Comparison of ENCODE assay signal across 1 cellular context in the genomic region with DNA sequence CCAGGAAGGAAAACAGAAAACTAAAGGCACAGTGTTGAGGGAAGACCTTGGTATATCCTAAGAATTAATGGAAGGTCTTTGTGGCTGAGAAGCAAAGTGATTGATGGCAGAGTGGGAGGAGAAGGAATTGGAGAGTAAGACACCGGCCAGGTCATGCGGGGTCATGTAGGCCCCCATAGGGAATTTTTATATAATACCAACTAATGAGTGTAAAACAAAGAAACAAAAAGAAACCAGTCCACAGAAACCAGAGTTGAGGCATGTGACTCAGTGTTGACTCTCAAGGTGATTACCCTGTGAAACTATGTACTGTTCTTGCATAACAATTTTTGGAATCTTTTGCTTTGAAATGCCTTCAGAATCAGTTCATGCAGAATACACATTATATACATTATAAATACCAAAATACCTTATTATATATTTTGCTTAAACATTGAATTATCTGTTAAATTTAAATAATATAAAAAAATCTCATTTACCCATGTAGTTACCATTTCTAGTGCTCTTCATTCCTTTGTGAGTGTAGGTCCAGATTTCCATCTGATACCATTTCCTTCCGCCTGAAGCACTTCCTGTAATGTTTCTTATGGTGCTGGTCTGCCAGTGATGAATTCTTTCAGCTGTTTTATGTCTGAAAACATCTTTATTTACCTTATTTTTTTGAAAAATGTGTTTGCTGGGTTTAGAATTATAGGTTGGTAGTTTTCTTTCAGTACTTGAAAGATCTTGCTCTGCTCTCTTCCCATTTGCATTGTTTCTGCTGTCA.
TF ChIP-seq lines count a peak whose summit lies in the region.

No MANE protein-coding gene starts in this region.

TF ChIP-seq in HCT116, 20 proteins besides CTCF, POLR2A, EP300 and RAD21 (continued from another document):
- TF ChIP-seq, protein P1, sequence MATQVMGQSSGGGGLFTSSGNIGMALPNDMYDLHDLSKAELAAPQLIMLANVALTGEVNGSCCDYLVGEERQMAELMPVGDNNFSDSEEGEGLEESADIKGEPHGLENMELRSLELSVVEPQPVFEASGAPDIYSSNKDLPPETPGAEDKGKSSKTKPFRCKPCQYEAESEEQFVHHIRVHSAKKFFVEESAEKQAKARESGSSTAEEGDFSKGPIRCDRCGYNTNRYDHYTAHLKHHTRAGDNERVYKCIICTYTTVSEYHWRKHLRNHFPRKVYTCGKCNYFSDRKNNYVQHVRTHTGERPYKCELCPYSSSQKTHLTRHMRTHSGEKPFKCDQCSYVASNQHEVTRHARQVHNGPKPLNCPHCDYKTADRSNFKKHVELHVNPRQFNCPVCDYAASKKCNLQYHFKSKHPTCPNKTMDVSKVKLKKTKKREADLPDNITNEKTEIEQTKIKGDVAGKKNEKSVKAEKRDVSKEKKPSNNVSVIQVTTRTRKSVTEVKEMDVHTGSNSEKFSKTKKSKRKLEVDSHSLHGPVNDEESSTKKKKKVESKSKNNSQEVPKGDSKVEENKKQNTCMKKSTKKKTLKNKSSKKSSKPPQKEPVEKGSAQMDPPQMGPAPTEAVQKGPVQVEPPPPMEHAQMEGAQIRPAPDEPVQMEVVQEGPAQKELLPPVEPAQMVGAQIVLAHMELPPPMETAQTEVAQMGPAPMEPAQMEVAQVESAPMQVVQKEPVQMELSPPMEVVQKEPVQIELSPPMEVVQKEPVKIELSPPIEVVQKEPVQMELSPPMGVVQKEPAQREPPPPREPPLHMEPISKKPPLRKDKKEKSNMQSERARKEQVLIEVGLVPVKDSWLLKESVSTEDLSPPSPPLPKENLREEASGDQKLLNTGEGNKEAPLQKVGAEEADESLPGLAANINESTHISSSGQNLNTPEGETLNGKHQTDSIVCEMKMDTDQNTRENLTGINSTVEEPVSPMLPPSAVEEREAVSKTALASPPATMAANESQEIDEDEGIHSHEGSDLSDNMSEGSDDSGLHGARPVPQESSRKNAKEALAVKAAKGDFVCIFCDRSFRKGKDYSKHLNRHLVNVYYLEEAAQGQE (IDR thresholded peaks at IDR 0.05; ENCODE audit: low read depth), result no peak
- TF ChIP-seq JUND (IDR thresholded peaks at IDR 0.05) (peak; percentile 90), CEBPB (IDR thresholded peaks at IDR 0.05; ENCODE audit: low read depth) (peak; percentile 97), TCF7L2 (IDR thresholded peaks at IDR 0.05; ENCODE audit: borderline replicate concordance, extremely low read depth, insufficient read depth, insufficient read length) (no peak)
TF ChIP-seq in HCT116: peak in this region for 7.
